ENCODE assay signal across 8 cellular contexts in the genomic region with DNA sequence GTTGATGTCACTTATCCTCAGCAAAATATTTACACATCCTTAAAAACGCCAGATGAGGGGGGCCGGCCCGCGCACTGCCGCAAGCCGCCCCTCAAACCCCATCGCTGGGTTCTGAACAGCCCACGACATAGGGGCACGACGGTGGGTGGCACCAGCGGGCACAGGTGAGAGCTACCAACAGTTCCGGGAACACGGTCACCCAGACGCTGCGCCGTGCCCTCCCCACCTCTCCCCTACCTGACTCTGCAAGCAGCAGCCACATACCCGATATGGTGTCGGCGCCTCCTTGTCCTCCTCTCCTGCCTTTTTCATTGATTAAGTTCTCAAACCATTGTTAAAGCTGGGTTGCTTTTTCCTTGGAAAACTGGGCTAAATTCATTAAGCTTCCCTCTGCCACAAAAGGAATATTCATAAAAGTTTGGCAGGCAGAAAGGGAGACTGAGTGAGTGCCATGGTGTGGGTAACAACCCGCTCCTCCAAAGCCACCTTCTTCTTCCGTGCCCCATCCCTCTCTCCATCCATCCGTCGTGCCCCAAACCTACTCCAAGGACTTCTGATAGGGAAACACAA. TPM values are rescaled to one million over a fixed set of nuclear protein-coding genes. Genes with fewer than 3 reads are reported as not detected.
DNase-seq lines count a peak whose midpoint lies in the region; ATAC-seq, FAIRE-seq and TF ChIP-seq lines count a peak whose summit lies in the region.

No MANE protein-coding gene starts in this region.

- TF ChIP-seq POLR2A in H54 (IDR thresholded peaks at IDR 0.05; ENCODE audit: low read depth, low read length) = no peak

- H3K9me3 ChIP-seq in CD8-positive, alpha-beta memory T cell (ENCODE audit: low read length) = no peaks in the 10 kb centered on the region
- no peaks in the 10 kb centered on the region for H3K9me3 ChIP-seq in neuron (ENCODE audit: low read length)

- H3K9me3 Mint-ChIP-seq in CD8-positive, alpha-beta memory T cell = peaks cover 0 to 3% (median 0%) of the 10 kb centered on the region in 5 donors
- H3K9me3 Mint-ChIP-seq in endothelial cell (ENCODE audit: unreplicated experiment) = no peaks in the 10 kb centered on the region

- peaks cover 39 to 49% of the 10 kb centered on the region in 2 donors for H3K27me3 Mint-ChIP-seq in CD8-positive, alpha-beta memory T cell
- peaks cover 12% of the 10 kb centered on the region for H3K27me3 Mint-ChIP-seq in endothelial cell (ENCODE audit: unreplicated experiment)

- H2AFZ ChIP-seq in neuron (ENCODE audit: low read depth, low read length) = no peak overlapping the region

- no peak overlapping the region for H3K27ac ChIP-seq in CD8-positive, alpha-beta memory T cell (ENCODE audit: low read depth, low read length)

- CTCF ChIA-PET in CD8-positive, alpha-beta memory T cell (lab: Charles Lee) = no interaction called here

- H3K4me3 Mint-ChIP-seq in CD8-positive, alpha-beta memory T cell = peak overlapping the region in 6 of 7 donors; percentile 15 to 64 (median 58)
- peak overlapping the region; percentile 88 for H3K4me3 Mint-ChIP-seq in endothelial cell (ENCODE audit: unreplicated experiment)

- DNase-seq in CD8-positive, alpha-beta memory T cell = peak in 1 of 5 donors; percentile 28
- peak; percentile 41 for DNase-seq in NCI-H526 treated with DMSO at 0.1 percent for 48 hours (lab: John Stamatoyannopoulos, UW)
- DNase-seq in endothelial cell (ENCODE audit: low spot score) = no peak
- DNase-seq in EL = no peak
- DNase-seq in H54 (ENCODE audit: insufficient read length, low spot score) = no peak
- DNase-seq in AG08396 (ENCODE audit: low spot score) = no peak

- POLR2A ChIA-PET in CD8-positive, alpha-beta memory T cell (lab: Charles Lee) = no interaction called here

- no peaks in the 10 kb centered on the region for H3K27me3 ChIP-seq in CD8-positive, alpha-beta memory T cell (ENCODE audit: insufficient read depth, low read length, poor library complexity, severe bottlenecking)
- H3K27me3 ChIP-seq in neuron (ENCODE audit: insufficient read depth, low read length) = peaks cover 81% of the 10 kb centered on the region

- no peak for ATAC-seq in HG03045 (IDR thresholded peaks at IDR 0.05; ENCODE audit: unreplicated experiment)

- H3K4me1 Mint-ChIP-seq in CD8-positive, alpha-beta memory T cell = peaks cover 2 to 9% (median 4%) of the 10 kb centered on the region in 3 donors
- H3K4me1 Mint-ChIP-seq in endothelial cell (ENCODE audit: unreplicated experiment) = peaks cover 4% of the 10 kb centered on the region

- no peak for FAIRE-seq in H54 (lab: Jason Lieb, UNC)

- H3K4me1 ChIP-seq in CD8-positive, alpha-beta memory T cell (ENCODE audit: insufficient read depth, low read length) = peaks cover 4% of the 10 kb centered on the region
- peaks cover 3% of the 10 kb centered on the region for H3K4me1 ChIP-seq in neuron (ENCODE audit: insufficient read depth, low read length)

- no peak overlapping the region for H3K27ac Mint-ChIP-seq in CD8-positive, alpha-beta memory T cell
- no peak overlapping the region for H3K27ac Mint-ChIP-seq in endothelial cell (ENCODE audit: unreplicated experiment)

- H3K36me3 Mint-ChIP-seq in CD8-positive, alpha-beta memory T cell = no peaks in the 10 kb centered on the region
- no peaks in the 10 kb centered on the region for H3K36me3 Mint-ChIP-seq in endothelial cell (ENCODE audit: low read depth, unreplicated experiment)

- no peak for TF ChIP-seq CTCF in endothelial cell (IDR thresholded peaks at IDR 0.05; ENCODE audit: unreplicated experiment)

- H3K36me3 ChIP-seq in CD8-positive, alpha-beta memory T cell (ENCODE audit: insufficient read depth, low read length) = no peaks in the 10 kb centered on the region
- H3K36me3 ChIP-seq in neuron (ENCODE audit: insufficient read depth, low read length) = no peaks in the 10 kb centered on the region

- no peak overlapping the region for H3K4me3 ChIP-seq in CD8-positive, alpha-beta memory T cell (ENCODE audit: low read length)
- H3K4me3 ChIP-seq in neuron (ENCODE audit: low read length) = peak overlapping the region; percentile 41

RNA-seq across cellular contexts. Expression of a gene that starts 1.4 kb away (rescaled TPM):
- under 1 TPM; 0.55 to 0.64 TPM for total RNA-seq in CD8-positive, alpha-beta memory T cell
- 0.32 TPM for polyA plus RNA-seq in CD8-positive, alpha-beta memory T cell
- total RNA-seq in endothelial cell (ENCODE audit: unreplicated experiment) = 7.0 TPM
